ENCODE assay signal across 35 cellular contexts in the genomic region with DNA sequence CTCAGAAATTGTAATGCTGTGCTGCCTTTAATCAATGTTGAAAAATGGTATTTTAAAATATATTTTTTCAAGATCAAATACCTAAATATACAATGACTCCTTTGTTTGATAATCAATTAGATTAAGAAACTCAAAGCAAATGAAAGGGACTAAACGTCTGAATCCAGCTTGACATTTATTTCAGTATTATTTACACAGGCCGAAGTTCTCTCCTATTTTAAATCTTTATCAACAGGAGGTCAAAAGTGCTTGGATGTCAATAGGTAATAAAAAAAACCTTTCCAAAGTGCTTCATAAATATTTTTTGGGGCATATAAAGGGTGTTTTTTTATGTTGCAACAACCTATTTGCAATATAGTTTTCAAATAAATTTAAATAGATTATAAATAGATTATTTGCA.
"Had no signal": no experiment of that assay in that cellular context is flagged by ENCODE, and none has a peak within 500 bp of the region (broad histone marks: within the 10 kb centered on the region; RNA-seq: fewer than 3 reads in every experiment).

No MANE protein-coding gene starts in this region.

- H3K27me3 ChIP-seq: adrenal gland, ascending aorta, body of pancreas, brain microvascular endothelial cell, breast epithelium, cardiac muscle cell had no signal

- FAIRE-seq: astrocyte, bronchial epithelial cell had no signal

- H3K9me3 ChIP-seq: adrenal gland, ascending aorta, body of pancreas, breast epithelium had no signal

- DNase-seq: activated effector memory CD4-positive, alpha-beta T cell treated with anti-CD3 and anti-CD28 coated beads, Interleukin-2, amount 50 U/mL, for 16 hours; activated effector memory CD4-positive, alpha-beta T cell treated with Interleukin-2 at 50 U/mL for 16 hours; activated gamma-delta T cell; activated gamma-delta T cell treated with Interleukin-2 at 50 U/mL for 16 hours; activated naive CD4-positive, alpha-beta T cell; activated naive CD4-positive, alpha-beta T cell treated with anti-CD3 and anti-CD28 coated beads for 36 hours; activated naive CD4-positive, alpha-beta T cell treated with anti-CD3 and anti-CD28 coated beads, Interleukin-2, amount 10 ng/mL, durations not matched to agents 7 days and 5 days; activated naive CD4-positive, alpha-beta T cell treated with anti-CD3 and anti-CD28 coated beads, Interleukin-2, amount 50 U/mL, for 16 hours; activated naive CD4-positive, alpha-beta T cell treated with Interleukin-2 at 50 U/mL for 16 hours; activated naive CD8-positive, alpha-beta T cell treated with anti-CD3 and anti-CD28 coated beads for 36 hours; activated naive CD8-positive, alpha-beta T cell treated with anti-CD3 and anti-CD28 coated beads, Interleukin-2, amount 10 ng/mL, durations not matched to agents 7 days and 5 days; activated naive CD8-positive, alpha-beta T cell treated with anti-CD3 and anti-CD28 coated beads, Interleukin-2, amount 50 U/mL, for 24 hours; activated T-cell treated with anti-CD3 and anti-CD28 coated beads for 4 hours; activated T-cell treated with anti-CD3 and anti-CD28 coated beads, Interleukin-2, amount 50 U/mL, for 1 hour; activated T-cell treated with anti-CD3 and anti-CD28 coated beads, Interleukin-2, amount 50 U/mL, for 24 hours; activated T-cell treated with anti-CD3 and anti-CD28 coated beads, Interleukin-2, amount 50 U/mL, for 4 hours; activated T-cell treated with anti-CD3 and anti-CD28 coated beads, Interleukin-2, amount 50 U/mL, for 48 hours; activated T-cell treated with anti-CD3 and anti-CD28 coated beads, Interleukin-2, amount 50 U/mL, for 72 hours; adrenal gland; amniotic stem cell; amygdala; anterior cingulate cortex; aorta; body of pancreas; brain microvascular endothelial cell; caudate nucleus; central memory CD4-positive, alpha-beta T cell; cerebellar nuclear complex had no signal

- H3K27ac ChIP-seq: adrenal gland, ascending aorta, body of pancreas, brain microvascular endothelial cell, breast epithelium, cardiac muscle cell had no signal

- H3K4me3 ChIP-seq: adrenal gland, ascending aorta, body of pancreas, breast epithelium, cardiac muscle cell had no signal

- H3K36me3 ChIP-seq: adrenal gland, ascending aorta, brain microvascular endothelial cell, breast epithelium, cardiac muscle cell had no signal

- H3K4me1 ChIP-seq: adrenal gland, ascending aorta, body of pancreas, breast epithelium had no signal

- ATAC-seq: activated naive CD4-positive, alpha-beta T cell treated with anti-CD3 and anti-CD28 coated beads, Interleukin-2, amount 50 U/mL, for 72 hours; activated naive CD8-positive, alpha-beta T cell treated with anti-CD3 and anti-CD28 coated beads, Interleukin-2, amount 50 U/mL, for 24 hours; activated T-cell treated with anti-CD3 and anti-CD28 coated beads, Interleukin-2, amount 50 U/mL, for 4 hours; activated T-cell treated with anti-CD3 and anti-CD28 coated beads, Interleukin-2, amount 50 U/mL, for 72 hours; activated T-helper 17 cell treated with anti-CD3 and anti-CD28 coated beads, Interleukin-2, amount 50 U/mL, for 72 hours; body of pancreas had no signal
